Comparison of ENCODE assay signal across 1 cellular context in the genomic region with DNA sequence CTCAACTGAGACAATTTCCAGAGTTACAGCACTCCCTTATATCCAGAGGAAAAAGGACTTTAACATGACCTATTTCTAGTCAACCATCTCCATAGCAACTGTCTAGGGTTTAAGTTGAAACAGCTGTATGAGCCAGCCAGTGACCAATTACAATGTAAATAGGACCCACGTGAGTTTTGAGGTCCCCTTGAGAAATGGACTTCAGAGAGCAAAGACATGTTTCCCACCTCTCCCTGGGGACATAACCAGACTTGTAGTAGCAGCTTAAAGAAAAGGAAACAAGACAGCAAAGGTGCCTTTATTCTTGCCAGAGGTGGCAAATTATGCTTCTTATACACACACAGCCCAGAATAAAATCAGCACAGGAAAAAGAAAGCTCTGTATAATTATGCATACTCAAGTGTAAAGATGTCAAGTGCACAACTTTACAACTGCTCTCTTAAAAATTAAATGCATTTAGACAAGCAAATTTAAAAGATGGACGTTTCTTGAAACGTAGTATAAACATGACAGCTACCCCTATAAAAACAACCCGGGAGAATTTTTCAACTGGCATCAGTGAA.
TF ChIP-seq lines count a peak whose summit lies in the region.

No MANE protein-coding gene starts in this region.

TF ChIP-seq in HEK293, 187 proteins besides CTCF, POLR2A, EP300 and RAD21 (continued from another document):
- TF ChIP-seq, protein P1, sequence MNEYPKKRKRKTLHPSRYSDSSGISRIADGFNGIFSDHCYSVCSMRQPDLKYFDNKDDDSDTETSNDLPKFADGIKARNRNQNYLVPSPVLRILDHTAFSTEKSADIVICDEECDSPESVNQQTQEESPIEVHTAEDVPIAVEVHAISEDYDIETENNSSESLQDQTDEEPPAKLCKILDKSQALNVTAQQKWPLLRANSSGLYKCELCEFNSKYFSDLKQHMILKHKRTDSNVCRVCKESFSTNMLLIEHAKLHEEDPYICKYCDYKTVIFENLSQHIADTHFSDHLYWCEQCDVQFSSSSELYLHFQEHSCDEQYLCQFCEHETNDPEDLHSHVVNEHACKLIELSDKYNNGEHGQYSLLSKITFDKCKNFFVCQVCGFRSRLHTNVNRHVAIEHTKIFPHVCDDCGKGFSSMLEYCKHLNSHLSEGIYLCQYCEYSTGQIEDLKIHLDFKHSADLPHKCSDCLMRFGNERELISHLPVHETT (tag by site-specific recombination; IDR thresholded peaks at IDR 0.05), result no peak
- no peak for TF ChIP-seq SP3 (tag by site-specific recombination; IDR thresholded peaks at IDR 0.05)
- peak; percentile 61 for TF ChIP-seq OSR2 (tag by site-specific recombination; IDR thresholded peaks at IDR 0.05)
- no peak for TF ChIP-seq ZNF391 (tag by site-specific recombination; IDR thresholded peaks at IDR 0.05; ENCODE audit: borderline replicate concordance, low read depth)
- TF ChIP-seq, protein P2, sequence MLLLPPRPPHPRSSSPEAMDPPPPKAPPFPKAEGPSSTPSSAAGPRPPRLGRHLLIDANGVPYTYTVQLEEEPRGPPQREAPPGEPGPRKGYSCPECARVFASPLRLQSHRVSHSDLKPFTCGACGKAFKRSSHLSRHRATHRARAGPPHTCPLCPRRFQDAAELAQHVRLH (tag by site-specific recombination; IDR thresholded peaks at IDR 0.05), result no peak
- TF ChIP-seq SCRT1 (tag by site-specific recombination; IDR thresholded peaks at IDR 0.05; ENCODE audit: borderline replicate concordance), result no peak
- TF ChIP-seq IKZF3 (tag by site-specific recombination; IDR thresholded peaks at IDR 0.05), result no peak
- no peak for TF ChIP-seq ZNF10 (tag by site-specific recombination; IDR thresholded peaks at IDR 0.05)
- peak; percentile 28; the same call in 1 of the 2 replicates for TF ChIP-seq SP2 (tag by site-specific recombination; IDR thresholded peaks at IDR 0.05)
- TF ChIP-seq HOXA7 (CRISPR knock-in tag; IDR thresholded peaks at IDR 0.05; ENCODE audit: borderline replicate concordance), result no peak
- no peak for TF ChIP-seq HOXC10 (CRISPR knock-in tag; IDR thresholded peaks at IDR 0.05)
- TF ChIP-seq ZNF623 (tag by site-specific recombination; IDR thresholded peaks at IDR 0.05), result no peak
- TF ChIP-seq, protein P3, sequence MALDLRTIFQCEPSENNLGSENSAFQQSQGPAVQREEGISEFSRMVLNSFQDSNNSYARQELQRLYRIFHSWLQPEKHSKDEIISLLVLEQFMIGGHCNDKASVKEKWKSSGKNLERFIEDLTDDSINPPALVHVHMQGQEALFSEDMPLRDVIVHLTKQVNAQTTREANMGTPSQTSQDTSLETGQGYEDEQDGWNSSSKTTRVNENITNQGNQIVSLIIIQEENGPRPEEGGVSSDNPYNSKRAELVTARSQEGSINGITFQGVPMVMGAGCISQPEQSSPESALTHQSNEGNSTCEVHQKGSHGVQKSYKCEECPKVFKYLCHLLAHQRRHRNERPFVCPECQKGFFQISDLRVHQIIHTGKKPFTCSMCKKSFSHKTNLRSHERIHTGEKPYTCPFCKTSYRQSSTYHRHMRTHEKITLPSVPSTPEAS (tag by site-specific recombination; IDR thresholded peaks at IDR 0.05), result no peak
- peak; percentile 21; the same call in 1 of the 2 replicates for TF ChIP-seq ZNF629 (tag by site-specific recombination; IDR thresholded peaks at IDR 0.05)
